ENCODE assay signal across 23 cellular contexts in the genomic region with DNA sequence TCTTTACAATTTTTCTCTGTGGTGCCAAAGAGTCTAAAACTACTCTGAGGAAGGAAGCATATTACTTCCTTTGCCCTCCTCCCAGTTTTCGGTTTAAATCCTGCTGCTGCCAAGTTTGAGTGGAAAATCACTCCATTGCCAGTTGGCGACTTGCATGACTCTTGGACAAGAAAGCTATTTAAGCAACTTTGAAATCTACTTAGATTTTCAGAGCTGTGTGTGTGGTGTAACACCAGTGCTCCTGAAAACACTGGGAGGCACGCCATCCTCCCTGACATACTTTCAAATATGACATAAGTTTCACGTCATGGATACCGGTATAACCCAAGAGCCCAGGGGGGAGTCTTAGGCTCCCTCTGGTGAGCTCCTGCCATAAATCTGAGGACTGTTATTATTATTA.
DNase-seq lines count a peak whose midpoint lies in the region; ATAC-seq and TF ChIP-seq lines count a peak whose summit lies in the region.
"Had no signal": no experiment of that assay in that cellular context is flagged by ENCODE, and none has a peak within 500 bp of the region (broad histone marks: within the 10 kb centered on the region; RNA-seq: fewer than 3 reads in every experiment).

No MANE protein-coding gene starts in this region.

- H3K9me3 ChIP-seq in left lung: no peaks in the 10 kb centered on the region
- H3K9me3 ChIP-seq: ascending aorta, mucosa of descending colon, thyroid gland had no signal

- H3K4me3 ChIP-seq in fibroblast of mammary gland (ENCODE audit: control insufficient read depth, low read depth, low read length) (no peak overlapping the region), left lung (no peak overlapping the region)
- H3K4me3 ChIP-seq: ascending aorta; BLaER1 treated with 17β-estradiol and CSF1 and Interleukin-3, amounts not matched to agents 10 nM and 100 nM; mucosa of descending colon; PC-9; SK-N-MC; thyroid gland had no signal

- DNase-seq in NCI-H226: peak; percentile 12
- DNase-seq in fibroblast of mammary gland (ENCODE audit: low read depth): peak; percentile 55
- DNase-seq in left lung: no peak
- DNase-seq in superior temporal gyrus (ENCODE audit: extremely low spot score): peak; percentile 26
- DNase-seq: activated CD4-positive, alpha-beta T cell treated with anti-CD3 and anti-CD28 coated beads for 48 hours; activated CD8-positive, alpha-beta memory T cell treated with anti-CD3 and anti-CD28 coated beads, Interleukin-2, amount 50 U/mL, for 48 hours; activated gamma-delta T cell treated with Interleukin-2 at 50 U/mL for 16 hours; DMS153; KBM-7; kidney; NCI-H1092; NCI-H748 treated with DMSO at 0.1 percent for 48 hours; PC-9; small intestine; thyroid gland had no signal

- peak; percentile 21 for ATAC-seq in left lung
- ATAC-seq in GM19328 (IDR thresholded peaks at IDR 0.05; ENCODE audit: unreplicated experiment): no peak
- no peak for ATAC-seq in HG03108 (IDR thresholded peaks at IDR 0.05; ENCODE audit: unreplicated experiment)
- no peak for ATAC-seq in HG03520 (IDR thresholded peaks at IDR 0.05; ENCODE audit: unreplicated experiment)
- no peak for ATAC-seq in HG02852 (IDR thresholded peaks at IDR 0.05; ENCODE audit: unreplicated experiment)
- ATAC-seq: mucosa of descending colon had no signal

- TF ChIP-seq CTCF in fibroblast of mammary gland (conservative IDR thresholded peaks at IDR 0.05; ENCODE audit: control insufficient read depth, insufficient read depth, low read depth, low read length): no peak
- no peak for TF ChIP-seq CTCF in left lung (IDR thresholded peaks at IDR 0.05)

- H3K36me3 ChIP-seq in left lung: no peaks in the 10 kb centered on the region
- H3K36me3 ChIP-seq: ascending aorta; BLaER1 treated with 17β-estradiol and CSF1 and Interleukin-3, amounts not matched to agents 10 nM and 100 nM; thyroid gland had no signal

- no peak overlapping the region for H3K27ac ChIP-seq in left lung
- H3K27ac ChIP-seq: ascending aorta; BLaER1 treated with 17β-estradiol and CSF1 and Interleukin-3, amounts not matched to agents 10 nM and 100 nM; PC-9; SK-N-MC; thyroid gland had no signal

- H3K4me1 ChIP-seq in left lung: no peaks in the 10 kb centered on the region
- H3K4me1 ChIP-seq: ascending aorta, thyroid gland had no signal

- no peaks in the 10 kb centered on the region for H3K27me3 ChIP-seq in left lung
- H3K27me3 ChIP-seq: ascending aorta; BLaER1 treated with 17β-estradiol and CSF1 and Interleukin-3, amounts not matched to agents 10 nM and 100 nM; thyroid gland had no signal

- intact Hi-C loops in left lung (cut with DNase I): no loop called here

Comparison
In these comparisons a context has a peak if more than half of its experiments do, and no peak if none do; other contexts are left out.
1. DNase-seq: peak in NCI-H226 (single experiment), fibroblast of mammary gland (single experiment) and superior temporal gyrus (single experiment); none in left lung (0 of 2).